ENCODE assay signal across 17 cellular contexts in the genomic region with DNA sequence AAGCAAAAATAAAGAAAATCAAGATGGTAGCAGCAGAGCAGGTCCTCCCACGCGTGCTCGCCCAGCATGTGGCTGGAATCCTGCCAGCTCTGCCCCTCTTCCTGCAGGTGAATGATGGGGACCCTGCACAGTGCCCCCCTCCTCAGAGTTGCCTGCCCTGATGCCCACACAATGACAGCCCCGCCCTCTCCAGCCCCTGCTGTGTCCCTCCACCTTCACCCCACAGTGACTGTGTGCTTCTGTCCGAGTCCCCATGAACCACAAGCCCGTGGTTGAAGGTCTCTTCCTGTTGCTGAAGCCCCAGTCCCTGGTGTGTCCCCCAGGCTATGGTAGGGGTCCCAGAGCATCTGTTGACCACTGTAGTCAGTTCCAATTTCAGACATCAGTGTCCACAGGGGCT.
"Had no signal": no experiment of that assay in that cellular context is flagged by ENCODE, and none has a peak within 500 bp of the region (broad histone marks: within the 10 kb centered on the region; RNA-seq: fewer than 3 reads in every experiment).

No MANE protein-coding gene starts in this region.

- H3K4me3 ChIP-seq: adrenal gland, cardiac muscle cell, gastroesophageal sphincter, heart right ventricle, psoas muscle, right lobe of liver, spleen, testis had no signal

- H3K27ac ChIP-seq: adrenal gland, cardiac muscle cell, gastroesophageal sphincter, heart right ventricle, psoas muscle, right lobe of liver, spleen, testis had no signal

- DNase-seq: activated CD4-positive, alpha-beta T cell treated with anti-CD3 and anti-CD28 coated beads for 36 hours; activated naive CD4-positive, alpha-beta T cell treated with anti-CD3 and anti-CD28 coated beads, Interleukin-2, amount 10 ng/mL, durations not matched to agents 7 days and 5 days; erythroblast; heart right ventricle; mesendoderm; occipital lobe; right lobe of liver; stimulated activated naive CD8-positive, alpha-beta T cell treated with anti-CD3 and anti-CD28 coated beads, Interleukin-15, amount 100 ng/mL, for 72 hours; testis had no signal

- H3K27me3 Mint-ChIP-seq: activated CD4-positive, alpha-beta T cell treated with anti-CD3 and anti-CD28 coated beads for 36 hours; activated T-helper 17 cell treated with anti-CD3 and anti-CD28 coated beads, Interleukin-2, amount 50 U/mL, for 72 hours had no signal

- ATAC-seq: activated CD4-positive, alpha-beta T cell treated with anti-CD3 and anti-CD28 coated beads for 36 hours; activated T-helper 17 cell treated with anti-CD3 and anti-CD28 coated beads, Interleukin-2, amount 50 U/mL, for 72 hours; gastroesophageal sphincter; heart right ventricle; psoas muscle; right lobe of liver; stimulated activated naive CD8-positive, alpha-beta T cell treated with anti-CD3 and anti-CD28 coated beads, Interleukin-15, amount 100 ng/mL, for 72 hours had no signal

- H3K9me3 Mint-ChIP-seq: activated naive CD4-positive, alpha-beta T cell treated with anti-CD3 and anti-CD28 coated beads, Interleukin-2, amount 10 ng/mL, durations not matched to agents 7 days and 5 days; activated T-helper 17 cell treated with anti-CD3 and anti-CD28 coated beads, Interleukin-2, amount 50 U/mL, for 72 hours; stimulated activated naive CD8-positive, alpha-beta T cell treated with anti-CD3 and anti-CD28 coated beads, Interleukin-15, amount 100 ng/mL, for 72 hours; T-helper 1 cell treated with Interleukin-12 subunit alpha and Interleukin-12 subunit beta and Interleukin-4 antibody, amounts not matched to agents 30 μg/mL and 1 μg/mL, for 36 hours had no signal

- H3K27me3 ChIP-seq: cardiac muscle cell, right lobe of liver, testis had no signal

- H3K36me3 Mint-ChIP-seq: activated naive CD4-positive, alpha-beta T cell treated with anti-CD3 and anti-CD28 coated beads, Interleukin-2, amount 10 ng/mL, durations not matched to agents 7 days and 5 days had no signal

- H3K4me3 Mint-ChIP-seq: activated CD4-positive, alpha-beta T cell treated with anti-CD3 and anti-CD28 coated beads for 36 hours; activated naive CD4-positive, alpha-beta T cell treated with anti-CD3 and anti-CD28 coated beads, Interleukin-2, amount 10 ng/mL, durations not matched to agents 7 days and 5 days; activated T-helper 17 cell treated with anti-CD3 and anti-CD28 coated beads, Interleukin-2, amount 50 U/mL, for 72 hours; nephron; stimulated activated naive CD8-positive, alpha-beta T cell treated with anti-CD3 and anti-CD28 coated beads, Interleukin-15, amount 100 ng/mL, for 72 hours; T-helper 1 cell treated with Interleukin-12 subunit alpha and Interleukin-12 subunit beta and Interleukin-4 antibody, amounts not matched to agents 30 μg/mL and 1 μg/mL, for 36 hours had no signal

- H3K9me3 ChIP-seq: adrenal gland, psoas muscle, right lobe of liver, spleen, testis had no signal

- H3K27ac Mint-ChIP-seq: activated CD4-positive, alpha-beta T cell treated with anti-CD3 and anti-CD28 coated beads for 36 hours; activated naive CD4-positive, alpha-beta T cell treated with anti-CD3 and anti-CD28 coated beads, Interleukin-2, amount 10 ng/mL, durations not matched to agents 7 days and 5 days; activated T-helper 17 cell treated with anti-CD3 and anti-CD28 coated beads, Interleukin-2, amount 50 U/mL, for 72 hours; nephron; T-helper 1 cell treated with Interleukin-12 subunit alpha and Interleukin-12 subunit beta and Interleukin-4 antibody, amounts not matched to agents 30 μg/mL and 1 μg/mL, for 36 hours had no signal

- H3K4me1 ChIP-seq: adrenal gland, gastroesophageal sphincter, psoas muscle, right lobe of liver, testis had no signal

- H3K36me3 ChIP-seq: adrenal gland, cardiac muscle cell, gastroesophageal sphincter, heart right ventricle, right lobe of liver, spleen had no signal

- H3K4me1 Mint-ChIP-seq: activated T-helper 17 cell treated with anti-CD3 and anti-CD28 coated beads, Interleukin-2, amount 50 U/mL, for 72 hours had no signal
